Comparison of ENCODE assay signal across 8 cellular contexts in genomic region chr6:158560787-158561246, GRCh38. TPM values are rescaled to one million over a fixed set of nuclear protein-coding genes. Genes with fewer than 3 reads are reported as not detected.
A peak's percentile ranks its signal among the peaks of the same experiment; 100 is the strongest.
DNase-seq lines count a peak whose midpoint lies in the region; ATAC-seq and TF ChIP-seq lines count a peak whose summit lies in the region.

No MANE protein-coding gene starts in this region.

- H3K27ac ChIP-seq in Peyer's patch = peak overlapping the region; percentile 93 to 97 (median 96)
- no peak overlapping the region for H3K27ac ChIP-seq in ectodermal cell (ENCODE audit: insufficient read depth, low read depth, low read length, poor library complexity, severe bottlenecking)
- peak overlapping the region; percentile 78 for H3K27ac ChIP-seq in muscle layer of colon (ENCODE audit: low read depth, low read length)

- H3K9ac ChIP-seq in muscle layer of colon (ENCODE audit: low read length) = peak overlapping the region; percentile 35

- WGBS in ectodermal cell, 2 experiments = 20 to 22% methylated on average over 21 of the region's 21 CpGs

- H3K27me3 ChIP-seq in Peyer's patch (no peaks in the 10 kb centered on the region), ectodermal cell (ENCODE audit: control insufficient read depth, insufficient read depth, low read length, poor library complexity, severe bottlenecking) (no peaks in the 10 kb centered on the region), muscle layer of colon (ENCODE audit: control insufficient read depth in 1 of 2, insufficient read depth in 2 of 2, low read length in 2 of 2) (no peaks in the 10 kb centered on the region)

- ATAC-seq in GM18520 (IDR thresholded peaks at IDR 0.05; ENCODE audit: unreplicated experiment) = no peak

- peaks cover 7% of the 10 kb centered on the region for H3K27me3 Mint-ChIP-seq in activated CD4-positive, alpha-beta T cell treated with anti-CD3 and anti-CD28 coated beads, Interleukin-2, amount 10 ng/mL, durations not matched to agents 7 days and 5 days

- H3K4me1 Mint-ChIP-seq in activated CD4-positive, alpha-beta T cell treated with anti-CD3 and anti-CD28 coated beads, Interleukin-2, amount 10 ng/mL, durations not matched to agents 7 days and 5 days = peaks cover 55% of the 10 kb centered on the region

- H3K4me3 ChIP-seq in Peyer's patch (peak overlapping the region; percentile 82 to 95 (median 92)), ectodermal cell (ENCODE audit: insufficient read depth, low read depth, low read length) (peak overlapping the region; percentile 77), muscle layer of colon (ENCODE audit: low read depth in 1 of 2, low read length in 2 of 2) (peak overlapping the region; percentile 87 to 88)

- TF ChIP-seq CTCF in Peyer's patch (IDR thresholded peaks at IDR 0.05) = no peak

- no peaks in the 10 kb centered on the region for H3K9me3 ChIP-seq in Peyer's patch
- no peaks in the 10 kb centered on the region for H3K9me3 ChIP-seq in ectodermal cell (ENCODE audit: control insufficient read depth, low read length)
- H3K9me3 ChIP-seq in muscle layer of colon (ENCODE audit: low read length) = no peaks in the 10 kb centered on the region

- CTCF ChIA-PET in activated CD4-positive, alpha-beta T cell treated with anti-CD3 and anti-CD28 coated beads, Interleukin-2, amount 10 ng/mL, durations not matched to agents 7 days and 5 days (lab: Charles Lee) = no interaction called here

- POLR2A ChIA-PET in activated CD4-positive, alpha-beta T cell treated with anti-CD3 and anti-CD28 coated beads, Interleukin-2, amount 10 ng/mL, durations not matched to agents 7 days and 5 days (lab: Charles Lee) = no interaction called here

- H3K4me1 ChIP-seq in Peyer's patch (peaks cover 0 to 14% (median 10%) of the 10 kb centered on the region in 4 donors), ectodermal cell (ENCODE audit: control insufficient read depth, insufficient read depth, low read length) (peaks cover 18% of the 10 kb centered on the region), muscle layer of colon (ENCODE audit: insufficient read depth, low read length) (peaks cover 18% of the 10 kb centered on the region)

- peaks cover 26% of the 10 kb centered on the region for H3K36me3 Mint-ChIP-seq in activated CD4-positive, alpha-beta T cell treated with anti-CD3 and anti-CD28 coated beads, Interleukin-2, amount 10 ng/mL, durations not matched to agents 7 days and 5 days (ENCODE audit: low read depth)

- no peaks in the 10 kb centered on the region for H3K36me3 ChIP-seq in Peyer's patch
- no peaks in the 10 kb centered on the region for H3K36me3 ChIP-seq in ectodermal cell (ENCODE audit: control insufficient read depth, insufficient read depth, low read length)
- H3K36me3 ChIP-seq in muscle layer of colon (ENCODE audit: insufficient read depth, low read length) = no peaks in the 10 kb centered on the region

- TF ChIP-seq POLR2A in Peyer's patch (IDR thresholded peaks at IDR 0.05) = no peak

- peak; percentile 17 for DNase-seq in activated CD4-positive, alpha-beta T cell treated with anti-CD3 and anti-CD28 coated beads, Interleukin-2, amount 10 ng/mL, durations not matched to agents 7 days and 5 days
- no peak for DNase-seq in activated CD4-positive, alpha-beta T cell treated with anti-CD3 and anti-CD28 coated beads, Interleukin-2, amount 50 U/mL, for 4 hours
- DNase-seq in Peyer's patch (peak in 2 of 3 donors; percentile 64), GF-D8 (lab: John Stamatoyannopoulos, UW) (no peak), amygdala (lab: John Stamatoyannopoulos, UW) (no peak)

- H3K4me3 Mint-ChIP-seq in activated CD4-positive, alpha-beta T cell treated with anti-CD3 and anti-CD28 coated beads, Interleukin-2, amount 10 ng/mL, durations not matched to agents 7 days and 5 days = peak overlapping the region; percentile 97

- no peaks in the 10 kb centered on the region for H3K9me3 Mint-ChIP-seq in activated CD4-positive, alpha-beta T cell treated with anti-CD3 and anti-CD28 coated beads, Interleukin-2, amount 10 ng/mL, durations not matched to agents 7 days and 5 days

- peak overlapping the region; percentile 96 for H3K27ac Mint-ChIP-seq in activated CD4-positive, alpha-beta T cell treated with anti-CD3 and anti-CD28 coated beads, Interleukin-2, amount 10 ng/mL, durations not matched to agents 7 days and 5 days

RNA-seq across cellular contexts. Expression of gene TMEM181, which starts 0.9 kb away (rescaled TPM):
- total RNA-seq in activated CD4-positive, alpha-beta T cell treated with anti-CD3 and anti-CD28 coated beads, Interleukin-2, amount 10 ng/mL, durations not matched to agents 7 days and 5 days = 10 to 100 TPM; 16.9 to 17.6 TPM
- total RNA-seq in Peyer's patch = 10 to 100 TPM in 3 of 4 donors, 1 to 10 TPM in 1; 6.6 to 48.3 (median 37.0) TPM
- polyA plus RNA-seq in ectodermal cell (2013, experiment 1 of 4) = 22.5 TPM
- 26.3 TPM for polyA plus RNA-seq in ectodermal cell (2013, experiment 2 of 4)
- polyA plus RNA-seq in ectodermal cell (2013, experiment 3 of 4) = 17.5 TPM
- 21.3 TPM for polyA plus RNA-seq in ectodermal cell (2013, experiment 4 of 4)

Comparison
In these comparisons a context has a peak if more than half of its experiments do, and no peak if none do; other contexts are left out.
1. DNase-seq: peak in activated CD4-positive, alpha-beta T cell treated with anti-CD3 and anti-CD28 coated beads, Interleukin-2, amount 10 ng/mL, durations not matched to agents 7 days and 5 days (single experiment) and Peyer's patch (2 of 3); none in activated CD4-positive, alpha-beta T cell treated with anti-CD3 and anti-CD28 coated beads, Interleukin-2, amount 50 U/mL, for 4 hours (0 of 2), GF-D8 (single experiment) and amygdala (0 of 56).
2. Peak in every context shown above with its lines, with median percentiles within 50 percentile points of each other: H3K4me3 ChIP-seq.